18 cellular contexts compared by ENCODE assay signal in the genomic region with DNA sequence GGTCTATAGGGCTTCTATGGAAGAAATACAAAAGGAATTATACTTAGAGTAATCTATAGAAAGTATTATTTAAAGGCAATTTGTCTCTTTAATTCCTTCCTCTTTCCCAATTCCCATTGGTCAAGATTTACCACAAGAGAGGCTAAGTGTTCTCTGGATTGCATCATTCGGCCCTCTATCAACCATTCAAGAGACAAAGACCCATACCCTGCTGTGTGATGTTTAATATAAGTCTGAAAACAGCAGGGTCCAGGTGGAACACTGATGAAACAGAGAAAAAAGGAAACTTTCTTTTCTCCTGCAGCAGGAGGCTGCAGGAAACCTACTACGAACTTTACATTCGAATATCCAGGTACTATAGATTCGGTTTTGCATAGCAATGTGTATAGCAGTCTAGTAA.
DNase-seq lines count a peak whose midpoint lies in the region; ATAC-seq and TF ChIP-seq lines count a peak whose summit lies in the region.
"Had no signal": no experiment of that assay in that cellular context is flagged by ENCODE, and none has a peak within 500 bp of the region (broad histone marks: within the 10 kb centered on the region; RNA-seq: fewer than 3 reads in every experiment).

No MANE protein-coding gene starts in this region.

- no peaks in the 10 kb centered on the region for H4K20me1 ChIP-seq in neural progenitor cell (ENCODE audit: low read depth)

- H3K9ac ChIP-seq in HUES6 (ENCODE audit: low read length), result no peak overlapping the region
- H3K9ac ChIP-seq in neural progenitor cell, result no peak overlapping the region

- no peaks in the 10 kb centered on the region for H3K9me3 Mint-ChIP-seq in neural progenitor cell

- no peak for TF ChIP-seq CTCF in neural progenitor cell (IDR thresholded peaks at IDR 0.05)

- no peak overlapping the region for H3K4me2 ChIP-seq in neural progenitor cell

- H3K27me3 Mint-ChIP-seq in neural progenitor cell (ENCODE audit: insufficient read depth, low read depth), result no peaks in the 10 kb centered on the region

- H3K9me3 ChIP-seq in HUES6 (ENCODE audit: control insufficient read depth, insufficient read depth, low read depth, low read length), result no peaks in the 10 kb centered on the region
- H3K9me3 ChIP-seq in neural progenitor cell (ENCODE audit: low read depth), result no peaks in the 10 kb centered on the region
- H3K9me3 ChIP-seq: HAP-1 had no signal

- H3K27ac Mint-ChIP-seq in neural progenitor cell, result no peak overlapping the region
- H3K27ac Mint-ChIP-seq: CD8-positive, alpha-beta memory T cell had no signal

- no peaks in the 10 kb centered on the region for H3K36me3 Mint-ChIP-seq in neural progenitor cell
- H3K36me3 Mint-ChIP-seq: CD8-positive, alpha-beta memory T cell had no signal

- no peaks in the 10 kb centered on the region for H3F3A ChIP-seq in neural progenitor cell (ENCODE audit: low read depth)

- H3K27ac ChIP-seq in HUES6 (ENCODE audit: low read depth, low read length) (peak overlapping the region; percentile 28; the same call in 1 of the 2 replicates), neural progenitor cell (no peak overlapping the region)
- H3K27ac ChIP-seq: SK-N-MC had no signal

- H3K4me1 ChIP-seq in HUES6 (ENCODE audit: control insufficient read depth, insufficient read depth, low read length) (no peaks in the 10 kb centered on the region; the same call in 1 of the 2 replicates), neural progenitor cell (no peaks in the 10 kb centered on the region)
- H3K4me1 ChIP-seq: HAP-1 had no signal

- no peaks in the 10 kb centered on the region for H3K79me2 ChIP-seq in neural progenitor cell (ENCODE audit: low read depth)

- no peaks in the 10 kb centered on the region for H3K4me1 Mint-ChIP-seq in neural progenitor cell
- H3K4me1 Mint-ChIP-seq: CD8-positive, alpha-beta memory T cell had no signal

- H3K4me3 Mint-ChIP-seq in neural progenitor cell, result no peak overlapping the region
- H3K4me3 Mint-ChIP-seq: CD8-positive, alpha-beta memory T cell had no signal

- no peak for ATAC-seq in HG03045 (IDR thresholded peaks at IDR 0.05; ENCODE audit: unreplicated experiment)
- no peak for ATAC-seq in activated CD4-positive, CD25-positive, alpha-beta regulatory T cell treated with anti-CD3 and anti-CD28 coated beads, Interleukin-2, amount 50 U/mL, for 24 hours
- ATAC-seq: K562 had no signal

- H3K36me3 ChIP-seq in HUES6 (ENCODE audit: control insufficient read depth, insufficient read depth, low read length) (no peaks in the 10 kb centered on the region), neural progenitor cell (no peaks in the 10 kb centered on the region)
- H3K36me3 ChIP-seq: HAP-1 had no signal

- H3K27me3 ChIP-seq in HUES6 (ENCODE audit: control insufficient read depth, insufficient read depth, low read length) (no peaks in the 10 kb centered on the region), neural progenitor cell (no peaks in the 10 kb centered on the region)

- H3K4me3 ChIP-seq in HUES6 (ENCODE audit: low read depth, low read length) (no peak overlapping the region), neural progenitor cell (no peak overlapping the region)
- H3K4me3 ChIP-seq: HAP-1, K562, SK-N-MC had no signal

- DNase-seq in NCI-H69 (lab: John Stamatoyannopoulos, UW), result peak; percentile 45
- DNase-seq in amniotic epithelial cell (ENCODE audit: low read depth), result peak; percentile 7
- DNase-seq in neural progenitor cell (ENCODE audit: low spot score), result no peak
- no peak for DNase-seq in GDM1 (lab: John Stamatoyannopoulos, UW)
- DNase-seq: ACHN; C1 segment of cervical spinal cord; CD8-positive, alpha-beta memory T cell; NCI-H1436; NCI-H2029; NCI-H345; NCI-H524 treated with DMSO at 0.1 percent for 48 hours; SHP77 had no signal

- H2AFZ ChIP-seq in neural progenitor cell (replicated peaks), result peak overlapping the region; percentile 30

Comparison
In these comparisons a context has a peak if more than half of its experiments do, and no peak if none do; other contexts are left out.
1. DNase-seq: peak in NCI-H69 (single experiment) and amniotic epithelial cell (single experiment); none in neural progenitor cell (single experiment) and GDM1 (single experiment).